Comparison of ENCODE assay signal across 1 cellular context in genomic region chr5:151581841-151582583, GRCh38.
TF ChIP-seq lines count a peak whose summit lies in the region.

No MANE protein-coding gene starts in this region.

TF ChIP-seq in H1, 55 proteins besides CTCF, POLR2A, EP300 and RAD21:
- TF ChIP-seq JUND (IDR thresholded peaks at IDR 0.05; ENCODE audit: low read length) (no peak), SIN3A (conservative IDR thresholded peaks at IDR 0.05 in 1 of 2, IDR thresholded peaks at IDR 0.05 in 1 of 2; ENCODE audit: low read depth in 1 of 2, low read length in 2 of 2) (no peak), CHD1 (IDR thresholded peaks at IDR 0.05; ENCODE audit: low read depth, low read length) (no peak), GABPA (IDR thresholded peaks at IDR 0.05; ENCODE audit: borderline replicate concordance, insufficient read depth, low read length) (no peak), HDAC6 (IDR thresholded peaks at IDR 0.05; ENCODE audit: low read depth, low read length) (no peak), KDM1A (IDR thresholded peaks at IDR 0.05; ENCODE audit: borderline replicate concordance, low read length) (no peak), JUN (IDR thresholded peaks at IDR 0.05; ENCODE audit: low read depth, low read length) (no peak), TAF1 (IDR thresholded peaks at IDR 0.05; ENCODE audit: low read depth, low read length) (no peak), HDAC2 (IDR thresholded peaks at IDR 0.05; ENCODE audit: borderline replicate concordance in 1 of 2, low read depth in 2 of 2, low read length in 2 of 2) (no peak), TEAD4 (IDR thresholded peaks at IDR 0.05; ENCODE audit: low read depth, low read length) (no peak), E2F6 (IDR thresholded peaks at IDR 0.05) (no peak), RXRA (IDR thresholded peaks at IDR 0.05; ENCODE audit: insufficient read depth, low read depth, low read length) (no peak), TCF12 (IDR thresholded peaks at IDR 0.05; ENCODE audit: low read depth, low read length) (no peak), YY1 (IDR thresholded peaks at IDR 0.05; ENCODE audit: low read depth, low read length) (no peak), ATF2 (IDR thresholded peaks at IDR 0.05; ENCODE audit: low read length) (no peak)
